ENCODE assay signal across 16 cellular contexts in the genomic region with DNA sequence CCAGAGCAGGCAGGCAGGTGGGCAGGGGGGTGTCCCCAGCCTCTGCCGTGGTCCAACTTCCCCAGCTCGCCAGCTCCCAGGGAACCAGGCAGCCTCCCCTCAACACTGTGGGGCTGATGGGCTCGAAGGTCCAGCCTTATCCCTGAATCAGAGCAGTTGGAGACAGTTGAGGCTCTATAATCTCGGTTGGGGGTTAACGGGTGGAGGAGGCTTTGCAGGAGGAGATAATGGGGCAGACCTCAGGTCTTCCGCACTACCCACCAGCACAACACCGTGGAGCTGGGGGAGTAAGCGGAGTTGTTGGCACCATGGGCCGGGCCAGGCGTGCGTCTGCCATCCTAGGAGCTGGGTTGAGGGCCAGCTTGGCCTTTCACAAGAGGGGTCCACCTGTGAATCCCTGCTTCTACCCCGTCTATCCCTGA. TPM values are rescaled to one million over a fixed set of nuclear protein-coding genes. Genes with fewer than 3 reads are reported as not detected.
DNase-seq lines count a peak whose midpoint lies in the region; ATAC-seq lines count a peak whose summit lies in the region.
"Had no signal": no experiment of that assay in that cellular context is flagged by ENCODE, and none has a peak within 500 bp of the region (broad histone marks: within the 10 kb centered on the region; RNA-seq: fewer than 3 reads in every experiment).

No MANE protein-coding gene starts in this region.

- no peaks in the 10 kb centered on the region for H3K9me3 ChIP-seq in BLaER1 treated with 17β-estradiol and CSF1 and Interleukin-3, amounts not matched to agents 10 nM and 100 nM (replicated peaks in 1 of 11)
- H3K9me3 ChIP-seq: BE2C, body of pancreas, psoas muscle had no signal

- peak overlapping the region in 10 of 11 experiments; percentile 10 to 91 (median 67); a peak in 16 of 22 replicates for H3K4me2 ChIP-seq in BLaER1 treated with 17β-estradiol and CSF1 and Interleukin-3, amounts not matched to agents 10 nM and 100 nM
- no peak overlapping the region for H3K4me2 ChIP-seq in mesendoderm (ENCODE audit: low read length)

- no peaks in the 10 kb centered on the region for H3K79me2 ChIP-seq in mesendoderm (ENCODE audit: control insufficient read depth, insufficient read depth, low read length)

- H2BK120ac ChIP-seq in mesendoderm (ENCODE audit: low read depth, low read length): no peak overlapping the region

- no peak for ATAC-seq in activated CD8-positive, alpha-beta T cell treated with anti-CD3 and anti-CD28 coated beads, Interleukin-2, amount 10 ng/mL, durations not matched to agents 7 days and 5 days
- ATAC-seq: body of pancreas, foreskin keratinocyte, psoas muscle had no signal

- H2BK15ac ChIP-seq in mesendoderm (replicated peaks; ENCODE audit: low read depth): no peak overlapping the region

- H3K27ac ChIP-seq in BLaER1 treated with 17β-estradiol and CSF1 and Interleukin-3, amounts not matched to agents 10 nM and 100 nM: peak overlapping the region in 4 of 11 experiments; percentile 28 to 60 (median 58); a peak in 7 of 22 replicates
- no peak overlapping the region for H3K27ac ChIP-seq in mesendoderm (ENCODE audit: low read depth, low read length)
- H3K27ac ChIP-seq: body of pancreas, foreskin keratinocyte, psoas muscle had no signal

- no peak overlapping the region for H2BK5ac ChIP-seq in mesendoderm (ENCODE audit: low read length)

- H3K4me1 ChIP-seq in BLaER1 treated with 17β-estradiol and CSF1 and Interleukin-3, amounts not matched to agents 10 nM and 100 nM: peaks cover 48 to 98% (median 67%) of the 10 kb centered on the region in 10 experiments
- H3K4me1 ChIP-seq in mesendoderm (ENCODE audit: control insufficient read depth, low read depth, low read length): peaks cover 11% of the 10 kb centered on the region

- H4K8ac ChIP-seq in mesendoderm (ENCODE audit: low read depth, low read length): no peak overlapping the region

- peak overlapping the region; percentile 95 for H3K27ac Mint-ChIP-seq in activated CD8-positive, alpha-beta T cell treated with anti-CD3 and anti-CD28 coated beads, Interleukin-2, amount 10 ng/mL, durations not matched to agents 7 days and 5 days

- DNase-seq in HUDEP-2 (lab: John Stamatoyannopoulos, UW; ENCODE audit: unreplicated experiment in 76 of 76) (peak in 56 of 76 experiments; percentile 8 to 82 (median 46)), mesendoderm (no peak), HPDE6-E6E7 (ENCODE audit: extremely low spot score) (no peak), NCI-H748 treated with DMSO at 0.1 percent for 48 hours (lab: John Stamatoyannopoulos, UW) (no peak), NCI-H748 (lab: John Stamatoyannopoulos, UW; ENCODE audit: unreplicated experiment) (no peak)
- DNase-seq in activated CD8-positive, alpha-beta T cell treated with anti-CD3 and anti-CD28 coated beads, Interleukin-2, amount 10 ng/mL, durations not matched to agents 7 days and 5 days: no peak
- DNase-seq in activated CD4-positive, alpha-beta T cell treated with anti-CD3 and anti-CD28 coated beads, Interleukin-2, amount 50 U/mL, for 4 hours: no peak
- DNase-seq: BE2C; body of pancreas; foreskin keratinocyte; NCI-H2107; NK-92 treated with Interleukin-12 subunit alpha and Interleukin-12 subunit beta, amount 100 ng/mL, for 24 hours; psoas muscle; SHP77 treated with DMSO at 0.1 percent for 48 hours had no signal

- POLR2A ChIA-PET in activated CD8-positive, alpha-beta T cell treated with anti-CD3 and anti-CD28 coated beads, Interleukin-2, amount 10 ng/mL, durations not matched to agents 7 days and 5 days (lab: Charles Lee): interaction anchor here (0.6 to 16.4 kb wide), 11 partner anchors 8 to 118 kb away, joined by 3 to 642 read pairs (median 4); a partner anchor contains a TSS

- no peaks in the 10 kb centered on the region for H3K36me3 ChIP-seq in BLaER1 treated with 17β-estradiol and CSF1 and Interleukin-3, amounts not matched to agents 10 nM and 100 nM
- H3K36me3 ChIP-seq in mesendoderm (ENCODE audit: control insufficient read depth, insufficient read depth, low read length): no peaks in the 10 kb centered on the region
- H3K36me3 ChIP-seq: BE2C had no signal

- H3K23ac ChIP-seq in mesendoderm (ENCODE audit: low read length): no peak overlapping the region

- H3K4me3 ChIP-seq in BLaER1 treated with 17β-estradiol and CSF1 and Interleukin-3, amounts not matched to agents 10 nM and 100 nM: no peak overlapping the region
- no peak overlapping the region for H3K4me3 ChIP-seq in mesendoderm (ENCODE audit: low read length)
- H3K4me3 ChIP-seq: body of pancreas, psoas muscle had no signal

- H4K20me1 ChIP-seq in BLaER1 treated with 17β-estradiol and CSF1 and Interleukin-3, amounts not matched to agents 10 nM and 100 nM: no peaks in the 10 kb centered on the region

- no peaks in the 10 kb centered on the region for H3K27me3 Mint-ChIP-seq in activated CD8-positive, alpha-beta T cell treated with anti-CD3 and anti-CD28 coated beads, Interleukin-2, amount 10 ng/mL, durations not matched to agents 7 days and 5 days (ENCODE audit: low read depth)
- H3K27me3 Mint-ChIP-seq: type B pancreatic cell had no signal

- no peaks in the 10 kb centered on the region for H3K79me1 ChIP-seq in mesendoderm (ENCODE audit: low read length)

- no peak overlapping the region for H2AK5ac ChIP-seq in mesendoderm (ENCODE audit: low read length)

- H3K36me3 Mint-ChIP-seq in activated CD8-positive, alpha-beta T cell treated with anti-CD3 and anti-CD28 coated beads, Interleukin-2, amount 10 ng/mL, durations not matched to agents 7 days and 5 days (ENCODE audit: low read depth): no peaks in the 10 kb centered on the region
- H3K36me3 Mint-ChIP-seq: type B pancreatic cell had no signal

- CTCF ChIA-PET in activated CD8-positive, alpha-beta T cell treated with anti-CD3 and anti-CD28 coated beads, Interleukin-2, amount 10 ng/mL, durations not matched to agents 7 days and 5 days (lab: Charles Lee): interaction anchor here (0.9 to 21.0 kb wide), 12 partner anchors 9 to 349 kb away, joined by 3 to 1049 read pairs (median 14); a partner anchor contains a TSS

- peak overlapping the region; percentile 77 for H3K4me3 Mint-ChIP-seq in activated CD8-positive, alpha-beta T cell treated with anti-CD3 and anti-CD28 coated beads, Interleukin-2, amount 10 ng/mL, durations not matched to agents 7 days and 5 days
- H3K4me3 Mint-ChIP-seq: type B pancreatic cell had no signal

- H3K18ac ChIP-seq in mesendoderm (ENCODE audit: low read length): no peak overlapping the region

- H3K9me3 Mint-ChIP-seq in activated CD8-positive, alpha-beta T cell treated with anti-CD3 and anti-CD28 coated beads, Interleukin-2, amount 10 ng/mL, durations not matched to agents 7 days and 5 days (ENCODE audit: insufficient read depth): no peaks in the 10 kb centered on the region
- H3K9me3 Mint-ChIP-seq: type B pancreatic cell had no signal

- H3K56ac ChIP-seq in mesendoderm (ENCODE audit: low read length): peak overlapping the region; percentile 17

- no peak overlapping the region for H3K4ac ChIP-seq in mesendoderm (ENCODE audit: low read depth, low read length)

- no peaks in the 10 kb centered on the region for H3K27me3 ChIP-seq in BLaER1 treated with 17β-estradiol and CSF1 and Interleukin-3, amounts not matched to agents 10 nM and 100 nM
- no peaks in the 10 kb centered on the region for H3K27me3 ChIP-seq in mesendoderm (ENCODE audit: insufficient read depth, low read length, poor library complexity)
- H3K27me3 ChIP-seq: BE2C, body of pancreas, foreskin keratinocyte had no signal

- H3K9ac ChIP-seq in BLaER1 treated with 17β-estradiol and CSF1 and Interleukin-3, amounts not matched to agents 10 nM and 100 nM: peak overlapping the region in 2 of 11 experiments; percentile 26 to 39; a peak in 2 of 22 replicates
- H3K9ac ChIP-seq in mesendoderm (ENCODE audit: low read length): no peak overlapping the region

- peaks cover 94% of the 10 kb centered on the region for H3K4me1 Mint-ChIP-seq in activated CD8-positive, alpha-beta T cell treated with anti-CD3 and anti-CD28 coated beads, Interleukin-2, amount 10 ng/mL, durations not matched to agents 7 days and 5 days (ENCODE audit: low read depth)

- WGBS in mesendoderm (ENCODE audit: extremely low coverage, insufficient coverage, low lambda C conversion rate): no CpG with 5 or more reads among the region's 12 CpGs

- H4K5ac ChIP-seq in mesendoderm (ENCODE audit: low read length): no peak overlapping the region

RNA-seq across cellular contexts. Expression of a gene that starts 13.9 kb away (rescaled TPM):
- 100 to 1,000 TPM; 180 to 207 TPM for total RNA-seq in activated CD8-positive, alpha-beta T cell treated with anti-CD3 and anti-CD28 coated beads, Interleukin-2, amount 10 ng/mL, durations not matched to agents 7 days and 5 days
- polyA plus RNA-seq in mesendoderm (2013, experiment 1 of 2): 50.1 TPM
- 51.3 TPM for polyA plus RNA-seq in mesendoderm (2013, experiment 2 of 2)

Comparison
In these comparisons a context has a peak if more than half of its experiments do, and no peak if none do; other contexts are left out.
1. DNase-seq: peak in HUDEP-2 (56 of 76); none in activated CD8-positive, alpha-beta T cell treated with anti-CD3 and anti-CD28 coated beads, Interleukin-2, amount 10 ng/mL, durations not matched to agents 7 days and 5 days (single experiment), mesendoderm (single experiment), HPDE6-E6E7 (single experiment), NCI-H748 treated with DMSO at 0.1 percent for 48 hours (single experiment), NCI-H748 (single experiment) and activated CD4-positive, alpha-beta T cell treated with anti-CD3 and anti-CD28 coated beads, Interleukin-2, amount 50 U/mL, for 4 hours (0 of 2).